ENCODE assay signal across 8 cellular contexts in genomic region chr2:25361261-25362048, GRCh38. TPM values are rescaled to one million over a fixed set of nuclear protein-coding genes. Genes with fewer than 3 reads are reported as not detected.
DNase-seq lines count a peak whose midpoint lies in the region; ATAC-seq and FAIRE-seq lines count a peak whose summit lies in the region.

No MANE protein-coding gene starts in this region.

- H3K4me3 ChIP-seq in iPS-20b (ENCODE audit: low read length) = peak overlapping the region; percentile 46; the same call in 1 of the 2 replicates

- intact Hi-C loops in activated T-helper 1 cell treated with anti-CD3 and anti-CD28 coated beads, Interleukin-12 subunit alpha, Interleukin-12 subunit beta, Interleukin-2, Interleukin-4 antibody, amounts not matched to agents 30 ng/mL and 10 ng/mL and 1 ng/mL, durations not matched to agents 14 hours and 24 hours and 36 hours (cut with micrococcal nuclease) = loop anchor here (1.0 to 2.0 kb wide), 7 partner anchors 16 to 197 kb away; no protein-coding TSS in a partner anchor

- no peaks in the 10 kb centered on the region for H3K27me3 Mint-ChIP-seq in T-helper 1 cell treated with Interleukin-12 subunit alpha and Interleukin-12 subunit beta and Interleukin-4 antibody, amounts not matched to agents 30 μg/mL and 1 μg/mL, for 36 hours (ENCODE audit: low read depth)
- no peaks in the 10 kb centered on the region for H3K27me3 Mint-ChIP-seq in activated T-helper 1 cell treated with anti-CD3 and anti-CD28 coated beads, Interleukin-12 subunit alpha, Interleukin-12 subunit beta, Interleukin-2, Interleukin-4 antibody, amounts not matched to agents 30 ng/mL and 10 ng/mL and 1 ng/mL, durations not matched to agents 14 hours and 24 hours and 36 hours (ENCODE audit: insufficient read depth)
- no peaks in the 10 kb centered on the region for H3K27me3 Mint-ChIP-seq in stimulated activated memory B cell treated with anti-CD40 and anti-IgM and Interleukin-4, amounts not matched to agents 10 μg/mL and 1 μg/mL and 100 μg/mL, for 72 hours

- peak overlapping the region; percentile 85 for H3K4me3 Mint-ChIP-seq in T-helper 1 cell treated with Interleukin-12 subunit alpha and Interleukin-12 subunit beta and Interleukin-4 antibody, amounts not matched to agents 30 μg/mL and 1 μg/mL, for 36 hours
- peak overlapping the region; percentile 84 for H3K4me3 Mint-ChIP-seq in activated T-helper 1 cell treated with anti-CD3 and anti-CD28 coated beads, Interleukin-12 subunit alpha, Interleukin-12 subunit beta, Interleukin-2, Interleukin-4 antibody, amounts not matched to agents 30 ng/mL and 10 ng/mL and 1 ng/mL, durations not matched to agents 14 hours and 24 hours and 36 hours
- H3K4me3 Mint-ChIP-seq in stimulated activated memory B cell treated with anti-CD40 and anti-IgM and Interleukin-4, amounts not matched to agents 10 μg/mL and 1 μg/mL and 100 μg/mL, for 72 hours = peak overlapping the region; percentile 85

- peaks cover 66% of the 10 kb centered on the region for H3K27me3 ChIP-seq in iPS-20b (ENCODE audit: insufficient read depth, low read length)

- H3K27ac Mint-ChIP-seq in T-helper 1 cell treated with Interleukin-12 subunit alpha and Interleukin-12 subunit beta and Interleukin-4 antibody, amounts not matched to agents 30 μg/mL and 1 μg/mL, for 36 hours = peak overlapping the region; percentile 95
- peak overlapping the region; percentile 94 for H3K27ac Mint-ChIP-seq in activated T-helper 1 cell treated with anti-CD3 and anti-CD28 coated beads, Interleukin-12 subunit alpha, Interleukin-12 subunit beta, Interleukin-2, Interleukin-4 antibody, amounts not matched to agents 30 ng/mL and 10 ng/mL and 1 ng/mL, durations not matched to agents 14 hours and 24 hours and 36 hours
- H3K27ac Mint-ChIP-seq in stimulated activated memory B cell treated with anti-CD40 and anti-IgM and Interleukin-4, amounts not matched to agents 10 μg/mL and 1 μg/mL and 100 μg/mL, for 72 hours = peak overlapping the region; percentile 90

- H3K9ac ChIP-seq in iPS-20b (ENCODE audit: low read depth, low read length) = no peak overlapping the region

- H3K9me3 Mint-ChIP-seq in T-helper 1 cell treated with Interleukin-12 subunit alpha and Interleukin-12 subunit beta and Interleukin-4 antibody, amounts not matched to agents 30 μg/mL and 1 μg/mL, for 36 hours = no peaks in the 10 kb centered on the region
- H3K9me3 Mint-ChIP-seq in activated T-helper 1 cell treated with anti-CD3 and anti-CD28 coated beads, Interleukin-12 subunit alpha, Interleukin-12 subunit beta, Interleukin-2, Interleukin-4 antibody, amounts not matched to agents 30 ng/mL and 10 ng/mL and 1 ng/mL, durations not matched to agents 14 hours and 24 hours and 36 hours = no peaks in the 10 kb centered on the region
- H3K9me3 Mint-ChIP-seq in stimulated activated memory B cell treated with anti-CD40 and anti-IgM and Interleukin-4, amounts not matched to agents 10 μg/mL and 1 μg/mL and 100 μg/mL, for 72 hours = no peaks in the 10 kb centered on the region

- peaks cover 12% of the 10 kb centered on the region for H3K4me1 Mint-ChIP-seq in T-helper 1 cell treated with Interleukin-12 subunit alpha and Interleukin-12 subunit beta and Interleukin-4 antibody, amounts not matched to agents 30 μg/mL and 1 μg/mL, for 36 hours (ENCODE audit: low read depth)
- peaks cover 26% of the 10 kb centered on the region for H3K4me1 Mint-ChIP-seq in activated T-helper 1 cell treated with anti-CD3 and anti-CD28 coated beads, Interleukin-12 subunit alpha, Interleukin-12 subunit beta, Interleukin-2, Interleukin-4 antibody, amounts not matched to agents 30 ng/mL and 10 ng/mL and 1 ng/mL, durations not matched to agents 14 hours and 24 hours and 36 hours (ENCODE audit: low read depth)
- H3K4me1 Mint-ChIP-seq in stimulated activated memory B cell treated with anti-CD40 and anti-IgM and Interleukin-4, amounts not matched to agents 10 μg/mL and 1 μg/mL and 100 μg/mL, for 72 hours = peaks cover 43% of the 10 kb centered on the region

- H3K36me3 Mint-ChIP-seq in T-helper 1 cell treated with Interleukin-12 subunit alpha and Interleukin-12 subunit beta and Interleukin-4 antibody, amounts not matched to agents 30 μg/mL and 1 μg/mL, for 36 hours (ENCODE audit: low read depth) = no peaks in the 10 kb centered on the region
- no peaks in the 10 kb centered on the region for H3K36me3 Mint-ChIP-seq in activated T-helper 1 cell treated with anti-CD3 and anti-CD28 coated beads, Interleukin-12 subunit alpha, Interleukin-12 subunit beta, Interleukin-2, Interleukin-4 antibody, amounts not matched to agents 30 ng/mL and 10 ng/mL and 1 ng/mL, durations not matched to agents 14 hours and 24 hours and 36 hours (ENCODE audit: low read depth)
- H3K36me3 Mint-ChIP-seq in stimulated activated memory B cell treated with anti-CD40 and anti-IgM and Interleukin-4, amounts not matched to agents 10 μg/mL and 1 μg/mL and 100 μg/mL, for 72 hours = no peaks in the 10 kb centered on the region

- ATAC-seq in stimulated activated memory B cell treated with anti-CD40 and anti-IgM and Interleukin-4, amounts not matched to agents 10 μg/mL and 1 μg/mL and 100 μg/mL, for 72 hours = no peak
- ATAC-seq in HG02678 (IDR thresholded peaks at IDR 0.05; ENCODE audit: unreplicated experiment) = no peak

- no peaks in the 10 kb centered on the region for H3K36me3 ChIP-seq in iPS-20b (ENCODE audit: insufficient read depth, low read depth, low read length)

- DNase-seq in T-helper 1 cell (no peak), NCI-H2081 (lab: John Stamatoyannopoulos, UW) (no peak), RCC 7860 (ENCODE audit: low spot score) (no peak)
- DNase-seq in activated T-helper 1 cell treated with anti-CD3 and anti-CD28 coated beads, Interleukin-12 subunit alpha, Interleukin-12 subunit beta, Interleukin-2, Interleukin-4 antibody, amounts not matched to agents 30 ng/mL and 10 ng/mL and 1 ng/mL, durations not matched to agents 14 hours and 24 hours and 36 hours (ENCODE audit: low spot score) = no peak

- no peak for FAIRE-seq in RCC 7860 (lab: Jason Lieb, UNC)

- no peaks in the 10 kb centered on the region for H3K9me3 ChIP-seq in iPS-20b (ENCODE audit: insufficient read depth, low read depth, low read length)

- no peaks in the 10 kb centered on the region; the same call in 1 of the 2 replicates for H3K4me1 ChIP-seq in iPS-20b (ENCODE audit: insufficient read depth, low read length)

- H3K27ac ChIP-seq in iPS-20b (ENCODE audit: low read length) = no peak overlapping the region

RNA-seq across cellular contexts. Expression of gene DNMT3A, which starts 19.7 kb away (rescaled TPM):
- 101 and 105 TPM in 2 replicates for total RNA-seq in activated T-helper 1 cell treated with anti-CD3 and anti-CD28 coated beads, Interleukin-12 subunit alpha, Interleukin-12 subunit beta, Interleukin-2, Interleukin-4 antibody, amounts not matched to agents 30 ng/mL and 10 ng/mL and 1 ng/mL, durations not matched to agents 14 hours and 24 hours and 36 hours
